ENCODE assay signal across 23 cellular contexts in genomic region chr12:129109174-129110001, GRCh38.
"Had no signal": no experiment of that assay in that cellular context is flagged by ENCODE, and none has a peak within 500 bp of the region (broad histone marks: within the 10 kb centered on the region; RNA-seq: fewer than 3 reads in every experiment).

No MANE protein-coding gene starts in this region.

- H3K4me3 ChIP-seq: mucosa of descending colon, neural progenitor cell, prostate gland, right atrium auricular region, sigmoid colon, stomach, tibial artery had no signal

- H3K9ac ChIP-seq: neural progenitor cell had no signal

- H3K4me1 Mint-ChIP-seq: mesothelial cell of epicardium; naive B cell; neural progenitor cell; stimulated activated effector memory CD8-positive, alpha-beta T cell treated with anti-CD3 and anti-CD28 coated beads, Interleukin-12 subunit alpha, Interleukin-12 subunit beta, amount 100 ng/mL, for 72 hours had no signal

- H3K4me2 ChIP-seq: neural progenitor cell had no signal

- H3K4me3 Mint-ChIP-seq: effector memory CD8-positive, alpha-beta T cell; mesothelial cell of epicardium; naive B cell; natural killer cell treated with Interleukin-12 subunit alpha and Interleukin-12 subunit beta and Interleukin-15 and Interleukin-18, amount 100 ng/mL, for 72 hours; neural progenitor cell; stimulated activated effector memory CD8-positive, alpha-beta T cell treated with anti-CD3 and anti-CD28 coated beads, Interleukin-12 subunit alpha, Interleukin-12 subunit beta, amount 100 ng/mL, for 72 hours; type B pancreatic cell had no signal

- H3K36me3 Mint-ChIP-seq: mesothelial cell of epicardium; naive B cell; natural killer cell treated with Interleukin-12 subunit alpha and Interleukin-12 subunit beta and Interleukin-15 and Interleukin-18, amount 100 ng/mL, for 72 hours; neural progenitor cell; stimulated activated effector memory CD8-positive, alpha-beta T cell treated with anti-CD3 and anti-CD28 coated beads, Interleukin-12 subunit alpha, Interleukin-12 subunit beta, amount 100 ng/mL, for 72 hours; type B pancreatic cell had no signal

- H2AFZ ChIP-seq: neural progenitor cell had no signal

- H3K27ac ChIP-seq: neural progenitor cell, prostate gland, right atrium auricular region, sigmoid colon, stomach, testis, tibial artery had no signal

- H3K9me3 Mint-ChIP-seq: natural killer cell treated with Interleukin-12 subunit alpha and Interleukin-12 subunit beta and Interleukin-15 and Interleukin-18, amount 100 ng/mL, for 72 hours; stimulated activated effector memory CD8-positive, alpha-beta T cell treated with anti-CD3 and anti-CD28 coated beads, Interleukin-12 subunit alpha, Interleukin-12 subunit beta, amount 100 ng/mL, for 72 hours; type B pancreatic cell had no signal

- ATAC-seq: effector memory CD8-positive, alpha-beta T cell; left lobe of liver; mucosa of descending colon; stimulated activated effector memory CD8-positive, alpha-beta T cell treated with anti-CD3 and anti-CD28 coated beads, Interleukin-12 subunit alpha, Interleukin-12 subunit beta, amount 100 ng/mL, for 72 hours had no signal

- H3K27me3 ChIP-seq: neural progenitor cell, right atrium auricular region, sigmoid colon, stomach, testis, tibial artery had no signal

- H3K36me3 ChIP-seq: neural progenitor cell, prostate gland, right atrium auricular region, sigmoid colon, stomach, tibial artery had no signal

- H3K27ac Mint-ChIP-seq: effector memory CD8-positive, alpha-beta T cell; mesothelial cell of epicardium; naive B cell; natural killer cell treated with Interleukin-12 subunit alpha and Interleukin-12 subunit beta and Interleukin-15 and Interleukin-18, amount 100 ng/mL, for 72 hours; neural progenitor cell; stimulated activated effector memory CD8-positive, alpha-beta T cell treated with anti-CD3 and anti-CD28 coated beads, Interleukin-12 subunit alpha, Interleukin-12 subunit beta, amount 100 ng/mL, for 72 hours; type B pancreatic cell had no signal

- H3K4me1 ChIP-seq: neural progenitor cell, prostate gland, right atrium auricular region, sigmoid colon, stomach, testis, tibial artery had no signal

- H3K9me3 ChIP-seq: mucosa of descending colon, prostate gland, testis had no signal

- DNase-seq: cortex of kidney; effector memory CD8-positive, alpha-beta T cell; head of caudate nucleus; kidney; mesenchymal stem cell; mucosa of descending colon; naive B cell; nucleus accumbens; sigmoid colon; stimulated activated CD4-positive, alpha-beta T cell treated with anti-CD3 and anti-CD28 coated beads, Interleukin-2, amount 100 ng/mL, for 24 hours; stimulated activated CD4-positive, alpha-beta T cell treated with anti-CD3 and anti-CD28 coated beads, Interleukin-4, amount 100 ng/mL, for 24 hours; stimulated activated naive CD4-positive, alpha-beta T cell treated with Interleukin-2 at 50 U/mL for 16 hours; stomach; testis; tibial artery had no signal
